ENCODE assay signal across 17 cellular contexts in the genomic region with DNA sequence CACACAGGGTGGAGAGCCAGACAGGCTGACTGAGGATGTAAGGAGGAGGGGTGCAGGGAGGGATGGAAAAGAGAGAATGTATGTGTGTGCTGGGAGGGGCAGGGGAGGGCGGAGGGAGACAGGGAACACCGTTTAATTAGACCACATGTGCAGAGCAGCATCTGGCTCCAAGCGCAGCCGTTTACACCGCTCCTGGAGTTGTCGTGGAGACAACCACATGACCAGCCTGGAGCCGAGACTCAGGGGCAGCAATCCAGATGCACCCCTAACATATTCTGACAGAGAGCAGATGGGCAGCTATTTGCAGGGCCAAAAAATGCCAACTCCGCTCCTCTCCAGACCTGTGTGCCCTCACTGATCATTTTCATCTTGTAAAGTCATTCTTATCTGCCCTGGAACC.
A peak's percentile ranks its signal among the peaks of the same experiment; 100 is the strongest.
DNase-seq lines count a peak whose midpoint lies in the region; TF ChIP-seq lines count a peak whose summit lies in the region.
"Had no signal": no experiment of that assay in that cellular context is flagged by ENCODE, and none has a peak within 500 bp of the region (broad histone marks: within the 10 kb centered on the region; RNA-seq: fewer than 3 reads in every experiment).

No MANE protein-coding gene starts in this region.

- no peaks in the 10 kb centered on the region for H3K27me3 Mint-ChIP-seq in endodermal cell (ENCODE audit: insufficient read depth)
- H3K27me3 Mint-ChIP-seq in CD4-positive, alpha-beta memory T cell = no peaks in the 10 kb centered on the region
- H3K27me3 Mint-ChIP-seq: activated CD4-positive, alpha-beta T cell treated with anti-CD3 and anti-CD28 coated beads for 36 hours; memory B cell had no signal

- peak; percentile 67 for DNase-seq in NCI-H82 (lab: John Stamatoyannopoulos, UW)
- DNase-seq in NCI-H82 treated with DMSO at 0.1 percent for 48 hours (lab: John Stamatoyannopoulos, UW; ENCODE audit: unreplicated experiment) = no peak
- peak; percentile 79 for DNase-seq in NCI-H2227 (lab: John Stamatoyannopoulos, UW; ENCODE audit: unreplicated experiment)
- DNase-seq in endodermal cell = no peak
- DNase-seq in posterior vena cava (ENCODE audit: low spot score) = peak; percentile 41
- no peak for DNase-seq in GDM1 (lab: John Stamatoyannopoulos, UW)
- no peak for DNase-seq in CD4-positive, alpha-beta memory T cell
- DNase-seq in stimulated activated CD8-positive, alpha-beta memory T cell treated with anti-CD3 and anti-CD28 coated beads, Interleukin-4, amount 100 ng/mL, for 48 hours = no peak
- DNase-seq: activated CD4-positive, alpha-beta T cell treated with anti-CD3 and anti-CD28 coated beads for 36 hours; activated T-cell treated with anti-CD3 and anti-CD28 coated beads, Interleukin-2, amount 50 U/mL, for 72 hours; esophagus squamous epithelium had no signal

- no peak overlapping the region for H3K4me3 ChIP-seq in endodermal cell (ENCODE audit: low read length)
- H3K4me3 ChIP-seq in CD4-positive, alpha-beta memory T cell (ENCODE audit: low read length in 2 of 2) = no peak overlapping the region
- H3K4me3 ChIP-seq: A549, adrenal gland, esophagus squamous epithelium, smooth muscle cell, suprapubic skin had no signal

- H3K27ac Mint-ChIP-seq in endodermal cell = no peak overlapping the region
- H3K27ac Mint-ChIP-seq in CD4-positive, alpha-beta memory T cell = no peak overlapping the region
- H3K27ac Mint-ChIP-seq: activated CD4-positive, alpha-beta T cell treated with anti-CD3 and anti-CD28 coated beads for 36 hours; activated T-cell treated with anti-CD3 and anti-CD28 coated beads, Interleukin-2, amount 50 U/mL, for 72 hours; memory B cell; T-helper 1 cell treated with Interleukin-12 subunit alpha and Interleukin-12 subunit beta and Interleukin-4 antibody, amounts not matched to agents 30 μg/mL and 1 μg/mL, for 36 hours had no signal

- CTCF ChIA-PET in CD4-positive, alpha-beta memory T cell (lab: Charles Lee; ENCODE audit: partially characterized antibody) = no interaction called here

- POLR2A ChIA-PET in CD4-positive, alpha-beta memory T cell (lab: Charles Lee; ENCODE audit: partially characterized antibody) = no interaction called here

- H3K9me3 Mint-ChIP-seq in endodermal cell = no peaks in the 10 kb centered on the region
- H3K9me3 Mint-ChIP-seq in CD4-positive, alpha-beta memory T cell = no peaks in the 10 kb centered on the region
- H3K9me3 Mint-ChIP-seq: activated T-cell treated with anti-CD3 and anti-CD28 coated beads, Interleukin-2, amount 50 U/mL, for 72 hours; memory B cell; T-helper 1 cell treated with Interleukin-12 subunit alpha and Interleukin-12 subunit beta and Interleukin-4 antibody, amounts not matched to agents 30 μg/mL and 1 μg/mL, for 36 hours had no signal

- TF ChIP-seq CTCF in endodermal cell (conservative IDR thresholded peaks at IDR 0.05) = no peak

- peak overlapping the region; percentile 29 for H3K27ac ChIP-seq in endodermal cell (ENCODE audit: low read depth, low read length)
- no peak overlapping the region for H3K27ac ChIP-seq in CD4-positive, alpha-beta memory T cell (ENCODE audit: low read depth, low read length)
- H3K27ac ChIP-seq: A549, esophagus squamous epithelium, suprapubic skin had no signal

- H3K27me3 ChIP-seq in endodermal cell (ENCODE audit: control insufficient read depth, insufficient read depth, low read length, poor library complexity, severe bottlenecking) = no peaks in the 10 kb centered on the region
- H3K27me3 ChIP-seq in CD4-positive, alpha-beta memory T cell (ENCODE audit: insufficient read depth, low read length) = no peaks in the 10 kb centered on the region
- H3K27me3 ChIP-seq: adrenal gland, esophagus squamous epithelium, suprapubic skin had no signal

- no peak overlapping the region for H3K9ac ChIP-seq in endodermal cell (ENCODE audit: extremely low read depth, low read length, poor library complexity, severe bottlenecking)

- peaks cover 21% of the 10 kb centered on the region for H3K4me1 Mint-ChIP-seq in endodermal cell
- H3K4me1 Mint-ChIP-seq in CD4-positive, alpha-beta memory T cell = no peaks in the 10 kb centered on the region
- H3K4me1 Mint-ChIP-seq: activated CD4-positive, alpha-beta T cell treated with anti-CD3 and anti-CD28 coated beads for 36 hours had no signal

- no peaks in the 10 kb centered on the region for H3K36me3 Mint-ChIP-seq in endodermal cell (ENCODE audit: low read depth)
- no peaks in the 10 kb centered on the region for H3K36me3 Mint-ChIP-seq in CD4-positive, alpha-beta memory T cell

- intact Hi-C loops in posterior vena cava (cut with DNase I) = no loop called here
- intact Hi-C loops in CD4-positive, alpha-beta memory T cell (cut with micrococcal nuclease) = no loop called here

- no peaks in the 10 kb centered on the region for H3K9me3 ChIP-seq in endodermal cell (ENCODE audit: control insufficient read depth, low read length)
- no peaks in the 10 kb centered on the region for H3K9me3 ChIP-seq in CD4-positive, alpha-beta memory T cell (ENCODE audit: control insufficient read depth in 1 of 2, low read length in 2 of 2)
- H3K9me3 ChIP-seq: A549, adrenal gland, esophagus squamous epithelium, suprapubic skin had no signal

- WGBS in endodermal cell (ENCODE audit: insufficient coverage in 1 of 2, insufficient read length in 1 of 2), 2 experiments = 89 to 94% methylated on average over 7 to 8 of the region's 8 CpGs

- H3K4me1 ChIP-seq in endodermal cell (ENCODE audit: control insufficient read depth, insufficient read depth, low read length) = no peaks in the 10 kb centered on the region
- H3K4me1 ChIP-seq in CD4-positive, alpha-beta memory T cell (ENCODE audit: insufficient read depth, low read length) = no peaks in the 10 kb centered on the region
- H3K4me1 ChIP-seq: A549, adrenal gland, esophagus squamous epithelium, suprapubic skin had no signal

- H3K36me3 ChIP-seq in endodermal cell (ENCODE audit: control insufficient read depth, insufficient read depth, low read length) = no peaks in the 10 kb centered on the region
- no peaks in the 10 kb centered on the region for H3K36me3 ChIP-seq in CD4-positive, alpha-beta memory T cell (ENCODE audit: insufficient read depth, low read length)
- H3K36me3 ChIP-seq: adrenal gland, esophagus squamous epithelium, suprapubic skin had no signal

- no peak overlapping the region for H3K4me3 Mint-ChIP-seq in endodermal cell
- H3K4me3 Mint-ChIP-seq in CD4-positive, alpha-beta memory T cell = no peak overlapping the region
- H3K4me3 Mint-ChIP-seq: activated CD4-positive, alpha-beta T cell treated with anti-CD3 and anti-CD28 coated beads for 36 hours; activated T-cell treated with anti-CD3 and anti-CD28 coated beads, Interleukin-2, amount 50 U/mL, for 72 hours; memory B cell; T-helper 1 cell treated with Interleukin-12 subunit alpha and Interleukin-12 subunit beta and Interleukin-4 antibody, amounts not matched to agents 30 μg/mL and 1 μg/mL, for 36 hours had no signal

Comparison
In these comparisons a context has a peak if more than half of its experiments do, and no peak if none do; other contexts are left out.
1. DNase-seq: peak in NCI-H82 (single experiment), NCI-H2227 (single experiment) and posterior vena cava (single experiment); none in NCI-H82 treated with DMSO at 0.1 percent for 48 hours (single experiment), endodermal cell (single experiment), GDM1 (single experiment), CD4-positive, alpha-beta memory T cell (0 of 5) and stimulated activated CD8-positive, alpha-beta memory T cell treated with anti-CD3 and anti-CD28 coated beads, Interleukin-4, amount 100 ng/mL, for 48 hours (single experiment).